Comparison of ENCODE assay signal across 20 cellular contexts in genomic region chr19:7010722-7011593, GRCh38. TPM values are rescaled to one million over a fixed set of nuclear protein-coding genes. Genes with fewer than 3 reads are reported as not detected.
DNase-seq lines count a peak whose midpoint lies in the region; ATAC-seq and TF ChIP-seq lines count a peak whose summit lies in the region.
"Had no signal": no experiment of that assay in that cellular context is flagged by ENCODE, and none has a peak within 500 bp of the region (broad histone marks: within the 10 kb centered on the region; RNA-seq: fewer than 3 reads in every experiment).

No MANE protein-coding gene starts in this region.

- no peaks in the 10 kb centered on the region for H3K36me3 Mint-ChIP-seq in CD8-positive, alpha-beta T cell
- no peaks in the 10 kb centered on the region for H3K36me3 Mint-ChIP-seq in T-helper 17 cell (ENCODE audit: low read depth)
- H3K36me3 Mint-ChIP-seq in dendritic cell treated with granulocyte-macrophage colony-stimulating factor and Interleukin-4, amounts not matched to agents 40 ng/mL and 50 ng/mL, for 4 days (ENCODE audit: low read depth): no peaks in the 10 kb centered on the region
- H3K36me3 Mint-ChIP-seq: natural killer cell treated with Interleukin-12 subunit alpha and Interleukin-12 subunit beta and Interleukin-15 and Interleukin-18, amount 100 ng/mL, for 72 hours had no signal

- no peak overlapping the region for H3K27ac Mint-ChIP-seq in CD8-positive, alpha-beta T cell
- H3K27ac Mint-ChIP-seq in T-helper 17 cell: peak overlapping the region; percentile 51
- H3K27ac Mint-ChIP-seq in dendritic cell treated with granulocyte-macrophage colony-stimulating factor and Interleukin-4, amounts not matched to agents 40 ng/mL and 50 ng/mL, for 4 days: peak overlapping the region; percentile 30
- H3K27ac Mint-ChIP-seq: natural killer cell treated with Interleukin-12 subunit alpha and Interleukin-12 subunit beta and Interleukin-15 and Interleukin-18, amount 100 ng/mL, for 72 hours; progenitor cell of endocrine pancreas; WTC11 had no signal

- intact Hi-C loops in CD8-positive, alpha-beta T cell (cut with DNase I, micrococcal nuclease): no loop called here
- intact Hi-C loops in dendritic cell treated with granulocyte-macrophage colony-stimulating factor and Interleukin-4, amounts not matched to agents 40 ng/mL and 50 ng/mL, for 4 days (cut with micrococcal nuclease): no loop called here
- intact Hi-C loops in heart right ventricle (cut with DNase I): no loop called here

- DNase-seq in activated CD4-positive, alpha-beta T cell treated with anti-CD3 and anti-CD28 coated beads, Interleukin-2, amount 50 U/mL, for 48 hours: peak; percentile 25 to 55
- no peak for DNase-seq in activated CD4-positive, alpha-beta T cell treated with anti-CD3 and anti-CD28 coated beads, Interleukin-2, amount 50 U/mL, for 4 hours
- DNase-seq in CD8-positive, alpha-beta T cell: no peak
- no peak for DNase-seq in T-helper 17 cell
- DNase-seq in heart right ventricle: no peak
- DNase-seq: foreskin fibroblast, mesendoderm, NCI-H1694 treated with DMSO at 0.1 percent for 48 hours, NCI-H510A had no signal

- H3K9me3 ChIP-seq in CD8-positive, alpha-beta T cell (ENCODE audit: low read length): no peaks in the 10 kb centered on the region
- H3K9me3 ChIP-seq in T-helper 17 cell (ENCODE audit: control insufficient read depth, low read length, poor library complexity, severe bottlenecking): no peaks in the 10 kb centered on the region
- H3K9me3 ChIP-seq in heart right ventricle: no peaks in the 10 kb centered on the region

- no peaks in the 10 kb centered on the region for H3K9me3 Mint-ChIP-seq in CD8-positive, alpha-beta T cell
- H3K9me3 Mint-ChIP-seq in dendritic cell treated with granulocyte-macrophage colony-stimulating factor and Interleukin-4, amounts not matched to agents 40 ng/mL and 50 ng/mL, for 4 days: peaks cover 7% of the 10 kb centered on the region
- H3K9me3 Mint-ChIP-seq: natural killer cell treated with Interleukin-12 subunit alpha and Interleukin-12 subunit beta and Interleukin-15 and Interleukin-18, amount 100 ng/mL, for 72 hours had no signal

- no peak overlapping the region for H3K4me3 ChIP-seq in CD8-positive, alpha-beta T cell (ENCODE audit: low read depth, low read length)
- no peak overlapping the region for H3K4me3 ChIP-seq in heart right ventricle
- H3K4me3 ChIP-seq: coronary artery had no signal

- peak overlapping the region; percentile 15 for H3K4me3 Mint-ChIP-seq in CD8-positive, alpha-beta T cell
- peak overlapping the region; percentile 21 for H3K4me3 Mint-ChIP-seq in T-helper 17 cell
- H3K4me3 Mint-ChIP-seq in dendritic cell treated with granulocyte-macrophage colony-stimulating factor and Interleukin-4, amounts not matched to agents 40 ng/mL and 50 ng/mL, for 4 days: no peak overlapping the region
- H3K4me3 Mint-ChIP-seq: natural killer cell treated with Interleukin-12 subunit alpha and Interleukin-12 subunit beta and Interleukin-15 and Interleukin-18, amount 100 ng/mL, for 72 hours; WTC11 had no signal

- CTCF ChIA-PET in CD8-positive, alpha-beta T cell (lab: Charles Lee): no interaction called here

- no peak for TF ChIP-seq CTCF in CD8-positive, alpha-beta T cell (IDR thresholded peaks at IDR 0.05)
- TF ChIP-seq CTCF in heart right ventricle (IDR thresholded peaks at IDR 0.05): no peak

- H3K4me1 Mint-ChIP-seq in CD8-positive, alpha-beta T cell (ENCODE audit: low read depth): peaks cover 44% of the 10 kb centered on the region
- H3K4me1 Mint-ChIP-seq in T-helper 17 cell: peaks cover 31% of the 10 kb centered on the region
- peaks cover 30% of the 10 kb centered on the region for H3K4me1 Mint-ChIP-seq in dendritic cell treated with granulocyte-macrophage colony-stimulating factor and Interleukin-4, amounts not matched to agents 40 ng/mL and 50 ng/mL, for 4 days (ENCODE audit: low read depth)
- H3K4me1 Mint-ChIP-seq: WTC11 had no signal

- WGBS in heart right ventricle, 2 donors: 82 to 84% methylated on average over 11 to 12 of the region's 12 CpGs

- no peaks in the 10 kb centered on the region for H3K36me3 ChIP-seq in CD8-positive, alpha-beta T cell (ENCODE audit: insufficient read depth, low read length)
- H3K36me3 ChIP-seq in heart right ventricle: no peaks in the 10 kb centered on the region

- no peaks in the 10 kb centered on the region for H3K27me3 Mint-ChIP-seq in CD8-positive, alpha-beta T cell (ENCODE audit: low read depth)
- H3K27me3 Mint-ChIP-seq in T-helper 17 cell: no peaks in the 10 kb centered on the region
- H3K27me3 Mint-ChIP-seq in dendritic cell treated with granulocyte-macrophage colony-stimulating factor and Interleukin-4, amounts not matched to agents 40 ng/mL and 50 ng/mL, for 4 days: peaks cover 5% of the 10 kb centered on the region
- H3K27me3 Mint-ChIP-seq: progenitor cell of endocrine pancreas had no signal

- ATAC-seq in CD8-positive, alpha-beta T cell: no peak
- ATAC-seq in T-helper 17 cell (peak; percentile 51), GM21360 (IDR thresholded peaks at IDR 0.05; ENCODE audit: unreplicated experiment) (no peak), HG03280 (IDR thresholded peaks at IDR 0.05; ENCODE audit: unreplicated experiment) (no peak), heart right ventricle (no peak)
- ATAC-seq: natural killer cell treated with Interleukin-12 subunit alpha and Interleukin-12 subunit beta and Interleukin-15 and Interleukin-18, amount 100 ng/mL, for 72 hours; WTC11 had no signal

- peaks cover 33% of the 10 kb centered on the region for H3K4me1 ChIP-seq in CD8-positive, alpha-beta T cell (ENCODE audit: insufficient read depth, low read length)
- peaks cover 0 to 27% (median 0%) of the 10 kb centered on the region in 9 donors for H3K4me1 ChIP-seq in heart right ventricle

- no peaks in the 10 kb centered on the region for H3K27me3 ChIP-seq in CD8-positive, alpha-beta T cell (ENCODE audit: insufficient read depth, low read length)
- H3K27me3 ChIP-seq in heart right ventricle: peaks cover 0 to 10% (median 0%) of the 10 kb centered on the region in 7 donors

- no peak overlapping the region for H3K27ac ChIP-seq in CD8-positive, alpha-beta T cell (ENCODE audit: low read depth, low read length)
- H3K27ac ChIP-seq in heart right ventricle: no peak overlapping the region
- H3K27ac ChIP-seq: coronary artery had no signal

- POLR2A ChIA-PET in CD8-positive, alpha-beta T cell (lab: Charles Lee): no interaction called here

RNA-seq across cellular contexts. Expression of gene MBD3L2B, which starts 10.3 kb away (rescaled TPM):
- total RNA-seq in CD8-positive, alpha-beta T cell: not detected
- total RNA-seq in T-helper 17 cell (not detected), heart right ventricle (not detected)
- polyA plus RNA-seq in heart right ventricle: not detected
- total RNA-seq: endothelial cell of umbilical vein; kidney epithelial cell; MCF 10A; natural killer cell treated with Interleukin-12 subunit alpha and Interleukin-12 subunit beta and Interleukin-15 and Interleukin-18, amount 100 ng/mL, for 72 hours; progenitor cell of endocrine pancreas; T-helper 1 cell treated with Interleukin-12 subunit alpha and Interleukin-12 subunit beta and Interleukin-4 antibody, amounts not matched to agents 30 ng/mL and 1 ng/mL, for 36 hours; WTC11 had no signal
- polyA plus RNA-seq: endothelial cell of umbilical vein had no signal

RNA-seq across cellular contexts. Expression of gene MBD3L5, which starts 19.4 kb away (rescaled TPM):
- not detected for total RNA-seq in CD8-positive, alpha-beta T cell
- total RNA-seq in T-helper 17 cell (not detected), heart right ventricle (not detected)
- polyA plus RNA-seq in heart right ventricle: not detected
- total RNA-seq: endothelial cell of umbilical vein; kidney epithelial cell; MCF 10A; natural killer cell treated with Interleukin-12 subunit alpha and Interleukin-12 subunit beta and Interleukin-15 and Interleukin-18, amount 100 ng/mL, for 72 hours; progenitor cell of endocrine pancreas; T-helper 1 cell treated with Interleukin-12 subunit alpha and Interleukin-12 subunit beta and Interleukin-4 antibody, amounts not matched to agents 30 ng/mL and 1 ng/mL, for 36 hours; WTC11 had no signal
- polyA plus RNA-seq: endothelial cell of umbilical vein had no signal

RNA-seq across cellular contexts. Expression of gene MBD3L4, which starts 29.0 kb away (rescaled TPM):
- total RNA-seq in CD8-positive, alpha-beta T cell: not detected
- total RNA-seq in T-helper 17 cell (not detected), heart right ventricle (not detected)
- polyA plus RNA-seq in heart right ventricle: not detected
- total RNA-seq: endothelial cell of umbilical vein; kidney epithelial cell; MCF 10A; natural killer cell treated with Interleukin-12 subunit alpha and Interleukin-12 subunit beta and Interleukin-15 and Interleukin-18, amount 100 ng/mL, for 72 hours; progenitor cell of endocrine pancreas; T-helper 1 cell treated with Interleukin-12 subunit alpha and Interleukin-12 subunit beta and Interleukin-4 antibody, amounts not matched to agents 30 ng/mL and 1 ng/mL, for 36 hours; WTC11 had no signal
- polyA plus RNA-seq: endothelial cell of umbilical vein had no signal

RNA-seq across cellular contexts. Expression of gene MBD3L2, which starts 38.2 kb away (rescaled TPM):
- not detected for total RNA-seq in CD8-positive, alpha-beta T cell
- total RNA-seq in T-helper 17 cell (not detected), heart right ventricle (not detected)
- not detected for polyA plus RNA-seq in heart right ventricle
- total RNA-seq: endothelial cell of umbilical vein; kidney epithelial cell; MCF 10A; natural killer cell treated with Interleukin-12 subunit alpha and Interleukin-12 subunit beta and Interleukin-15 and Interleukin-18, amount 100 ng/mL, for 72 hours; progenitor cell of endocrine pancreas; T-helper 1 cell treated with Interleukin-12 subunit alpha and Interleukin-12 subunit beta and Interleukin-4 antibody, amounts not matched to agents 30 ng/mL and 1 ng/mL, for 36 hours; WTC11 had no signal
- polyA plus RNA-seq: endothelial cell of umbilical vein had no signal

RNA-seq across cellular contexts. Expression of gene MBD3L3, which starts 47.5 kb away (rescaled TPM):
- not detected for total RNA-seq in CD8-positive, alpha-beta T cell
- not detected for total RNA-seq in T-helper 17 cell
- total RNA-seq in heart right ventricle: not detected
- polyA plus RNA-seq in heart right ventricle: not detected
- total RNA-seq: endothelial cell of umbilical vein; kidney epithelial cell; MCF 10A; natural killer cell treated with Interleukin-12 subunit alpha and Interleukin-12 subunit beta and Interleukin-15 and Interleukin-18, amount 100 ng/mL, for 72 hours; progenitor cell of endocrine pancreas; T-helper 1 cell treated with Interleukin-12 subunit alpha and Interleukin-12 subunit beta and Interleukin-4 antibody, amounts not matched to agents 30 ng/mL and 1 ng/mL, for 36 hours; WTC11 had no signal
- polyA plus RNA-seq: endothelial cell of umbilical vein had no signal

Comparison
In these comparisons a context has a peak if more than half of its experiments do, and no peak if none do; other contexts are left out.
1. DNase-seq: peak in activated CD4-positive, alpha-beta T cell treated with anti-CD3 and anti-CD28 coated beads, Interleukin-2, amount 50 U/mL, for 48 hours (2 of 2); none in activated CD4-positive, alpha-beta T cell treated with anti-CD3 and anti-CD28 coated beads, Interleukin-2, amount 50 U/mL, for 4 hours (0 of 2), CD8-positive, alpha-beta T cell (0 of 7), T-helper 17 cell (0 of 3) and heart right ventricle (0 of 2).